ENCODE assay signal across 8 cellular contexts in the genomic region with DNA sequence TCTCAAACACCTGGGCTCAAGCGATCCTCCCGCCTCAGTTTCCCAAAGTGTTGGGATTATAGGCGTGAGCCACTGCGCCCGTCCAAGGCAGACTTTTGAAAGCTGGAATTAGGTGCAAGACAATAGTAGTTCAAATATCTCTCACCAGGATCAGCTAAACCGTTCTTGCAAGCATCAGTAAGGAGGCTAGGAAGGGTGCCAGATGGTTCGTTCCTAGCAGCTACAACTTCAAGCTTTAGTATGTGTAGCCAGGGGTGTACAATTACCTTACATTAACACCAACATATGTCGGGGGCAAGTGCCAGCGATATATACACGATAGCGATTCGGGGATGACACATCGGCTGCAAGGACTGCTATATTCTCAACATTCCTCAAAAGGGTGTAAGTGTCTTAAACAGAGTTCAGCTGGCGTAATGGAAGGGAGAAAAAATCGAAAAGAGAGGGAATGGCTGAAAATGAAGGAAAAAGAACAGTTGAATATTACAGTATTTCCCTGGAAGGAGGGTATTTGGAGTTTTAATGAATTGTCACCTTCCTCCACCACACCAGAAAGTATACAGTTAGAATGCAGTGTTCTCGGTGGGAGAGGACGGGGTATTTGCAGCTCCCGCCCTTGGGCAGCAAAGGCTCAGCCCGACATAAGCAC. TPM values are rescaled to one million over a fixed set of nuclear protein-coding genes. Genes with fewer than 3 reads are reported as not detected.
DNase-seq lines count a peak whose midpoint lies in the region; ATAC-seq and TF ChIP-seq lines count a peak whose summit lies in the region.

No MANE protein-coding gene starts in this region.

- H3K4me3 Mint-ChIP-seq in T-cell, result peak overlapping the region; percentile 91 to 95 (median 93)

- no peaks in the 10 kb centered on the region for H3K36me3 Mint-ChIP-seq in T-cell

- no peaks in the 10 kb centered on the region for H3K9me3 Mint-ChIP-seq in T-cell

- no peaks in the 10 kb centered on the region for H3K27me3 ChIP-seq in neural cell (ENCODE audit: insufficient read depth, low read depth, low read length)

- H4K20me1 ChIP-seq in neural cell (ENCODE audit: insufficient read depth), result no peaks in the 10 kb centered on the region

- peak overlapping the region; percentile 54 for H3K4me2 ChIP-seq in neural cell (ENCODE audit: low read length)

- peak overlapping the region; percentile 91 for H3K4me3 ChIP-seq in neural cell (ENCODE audit: low read length)

- no peaks in the 10 kb centered on the region for H3K9me3 ChIP-seq in neural cell (ENCODE audit: low read length)

- ATAC-seq in HG02938 (IDR thresholded peaks at IDR 0.05; ENCODE audit: unreplicated experiment), result peak; percentile 24
- ATAC-seq in T-cell (replicated peaks in 1 of 4), result peak in 2 of 4 experiments; percentile 27 to 34
- ATAC-seq in HG03520 (IDR thresholded peaks at IDR 0.05; ENCODE audit: unreplicated experiment), result no peak

- H3K27ac ChIP-seq in neural cell (ENCODE audit: low read length), result no peak overlapping the region

- peak overlapping the region; percentile 69 for H3K9ac ChIP-seq in neural cell (ENCODE audit: low read length)

- TF ChIP-seq RAD21 in neural cell (conservative IDR thresholded peaks at IDR 0.05), result no peak

- TF ChIP-seq EP300 in neural cell (conservative IDR thresholded peaks at IDR 0.05; ENCODE audit: poor library complexity, severe bottlenecking), result no peak

- CTCF ChIA-PET in T-cell (lab: Charles Lee), result interaction anchor here (0.6 to 1.3 kb wide), 4 partner anchors 32 to 171 kb away, joined by 3 to 5 read pairs (median 4); no protein-coding TSS in a partner anchor

- no peak for TF ChIP-seq CTCF in neural cell (IDR thresholded peaks at IDR 0.05; ENCODE audit: poor library complexity, severe bottlenecking)

- H3K27ac Mint-ChIP-seq in T-cell, result peak overlapping the region; percentile 85 to 86

- H3F3A ChIP-seq in neural cell (ENCODE audit: insufficient read depth, low read length, poor library complexity, severe bottlenecking), result no peaks in the 10 kb centered on the region

- no peaks in the 10 kb centered on the region for H3K36me3 ChIP-seq in neural cell (ENCODE audit: insufficient read depth, low read length)

- no peaks in the 10 kb centered on the region for H3K27me3 Mint-ChIP-seq in T-cell

- POLR2A ChIA-PET in T-cell (lab: Charles Lee), result interaction anchor here (0.7 to 1.4 kb wide), 2 partner anchors 60 to 64 kb away, joined by 3 to 4 read pairs; no protein-coding TSS in a partner anchor

- DNase-seq in DMS 273 treated with DMSO at 0.1 percent for 48 hours (lab: John Stamatoyannopoulos, UW) (peak; percentile 79), T-cell (no peak), fibroblast of gingiva (ENCODE audit: low read depth) (peak; percentile 16), SKM-1 treated with dmso at 0.1 percent for 144 hours (lab: John Stamatoyannopoulos, UW; ENCODE audit: unreplicated experiment) (no peak), T-helper 9 cell (no peak)

- no peaks in the 10 kb centered on the region for H3K9me2 ChIP-seq in neural cell (ENCODE audit: insufficient read depth, low read length)

- H2AFZ ChIP-seq in neural cell (ENCODE audit: low read depth, low read length), result peak overlapping the region; percentile 97

- H3K79me2 ChIP-seq in neural cell (replicated peaks; ENCODE audit: insufficient read depth, low read length), result no peaks in the 10 kb centered on the region

- H3K4me1 Mint-ChIP-seq in T-cell, result peaks cover 15 to 28% (median 25%) of the 10 kb centered on the region in 3 donors

TF ChIP-seq in neural cell, 6 proteins besides CTCF, POLR2A, EP300 and RAD21:
- TF ChIP-seq POLR2AphosphoS5 (IDR thresholded peaks at IDR 0.05) (no peak), SMC3 (conservative IDR thresholded peaks at IDR 0.05; ENCODE audit: poor library complexity) (no peak), MXI1 (conservative IDR thresholded peaks at IDR 0.05; ENCODE audit: poor library complexity, severe bottlenecking) (no peak), TAF1 (IDR thresholded peaks at IDR 0.05; ENCODE audit: low read depth) (no peak), EZH2 (IDR thresholded peaks at IDR 0.05; ENCODE audit: borderline replicate concordance, insufficient read depth, low read length, poor library complexity, severe bottlenecking) (no peak)
- TF ChIP-seq, protein P1, sequence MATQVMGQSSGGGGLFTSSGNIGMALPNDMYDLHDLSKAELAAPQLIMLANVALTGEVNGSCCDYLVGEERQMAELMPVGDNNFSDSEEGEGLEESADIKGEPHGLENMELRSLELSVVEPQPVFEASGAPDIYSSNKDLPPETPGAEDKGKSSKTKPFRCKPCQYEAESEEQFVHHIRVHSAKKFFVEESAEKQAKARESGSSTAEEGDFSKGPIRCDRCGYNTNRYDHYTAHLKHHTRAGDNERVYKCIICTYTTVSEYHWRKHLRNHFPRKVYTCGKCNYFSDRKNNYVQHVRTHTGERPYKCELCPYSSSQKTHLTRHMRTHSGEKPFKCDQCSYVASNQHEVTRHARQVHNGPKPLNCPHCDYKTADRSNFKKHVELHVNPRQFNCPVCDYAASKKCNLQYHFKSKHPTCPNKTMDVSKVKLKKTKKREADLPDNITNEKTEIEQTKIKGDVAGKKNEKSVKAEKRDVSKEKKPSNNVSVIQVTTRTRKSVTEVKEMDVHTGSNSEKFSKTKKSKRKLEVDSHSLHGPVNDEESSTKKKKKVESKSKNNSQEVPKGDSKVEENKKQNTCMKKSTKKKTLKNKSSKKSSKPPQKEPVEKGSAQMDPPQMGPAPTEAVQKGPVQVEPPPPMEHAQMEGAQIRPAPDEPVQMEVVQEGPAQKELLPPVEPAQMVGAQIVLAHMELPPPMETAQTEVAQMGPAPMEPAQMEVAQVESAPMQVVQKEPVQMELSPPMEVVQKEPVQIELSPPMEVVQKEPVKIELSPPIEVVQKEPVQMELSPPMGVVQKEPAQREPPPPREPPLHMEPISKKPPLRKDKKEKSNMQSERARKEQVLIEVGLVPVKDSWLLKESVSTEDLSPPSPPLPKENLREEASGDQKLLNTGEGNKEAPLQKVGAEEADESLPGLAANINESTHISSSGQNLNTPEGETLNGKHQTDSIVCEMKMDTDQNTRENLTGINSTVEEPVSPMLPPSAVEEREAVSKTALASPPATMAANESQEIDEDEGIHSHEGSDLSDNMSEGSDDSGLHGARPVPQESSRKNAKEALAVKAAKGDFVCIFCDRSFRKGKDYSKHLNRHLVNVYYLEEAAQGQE (IDR thresholded peaks at IDR 0.05; ENCODE audit: borderline replicate concordance), result no peak

RNA-seq across cellular contexts. Expression of gene LIMA1, which starts 0.6 kb away (rescaled TPM):
- 10 to 100 TPM in 4 of 5 donors, 1 to 10 TPM in 1; 8.6 to 14.9 (median 11.1) TPM for total RNA-seq in T-cell
- polyA plus RNA-seq in neural cell, result 4.4 and 7.6 TPM in 2 replicates
- polyA minus RNA-seq in neural cell, result 6.3 and 10.3 TPM in 2 replicates

Comparison
In these comparisons a context has a peak if more than half of its experiments do, and no peak if none do; other contexts are left out.
1. DNase-seq: peak in DMS 273 treated with DMSO at 0.1 percent for 48 hours (single experiment) and fibroblast of gingiva (single experiment); none in T-cell (0 of 34), SKM-1 treated with dmso at 0.1 percent for 144 hours (single experiment) and T-helper 9 cell (single experiment).